Comparison of ENCODE assay signal across 7 cellular contexts in the genomic region with DNA sequence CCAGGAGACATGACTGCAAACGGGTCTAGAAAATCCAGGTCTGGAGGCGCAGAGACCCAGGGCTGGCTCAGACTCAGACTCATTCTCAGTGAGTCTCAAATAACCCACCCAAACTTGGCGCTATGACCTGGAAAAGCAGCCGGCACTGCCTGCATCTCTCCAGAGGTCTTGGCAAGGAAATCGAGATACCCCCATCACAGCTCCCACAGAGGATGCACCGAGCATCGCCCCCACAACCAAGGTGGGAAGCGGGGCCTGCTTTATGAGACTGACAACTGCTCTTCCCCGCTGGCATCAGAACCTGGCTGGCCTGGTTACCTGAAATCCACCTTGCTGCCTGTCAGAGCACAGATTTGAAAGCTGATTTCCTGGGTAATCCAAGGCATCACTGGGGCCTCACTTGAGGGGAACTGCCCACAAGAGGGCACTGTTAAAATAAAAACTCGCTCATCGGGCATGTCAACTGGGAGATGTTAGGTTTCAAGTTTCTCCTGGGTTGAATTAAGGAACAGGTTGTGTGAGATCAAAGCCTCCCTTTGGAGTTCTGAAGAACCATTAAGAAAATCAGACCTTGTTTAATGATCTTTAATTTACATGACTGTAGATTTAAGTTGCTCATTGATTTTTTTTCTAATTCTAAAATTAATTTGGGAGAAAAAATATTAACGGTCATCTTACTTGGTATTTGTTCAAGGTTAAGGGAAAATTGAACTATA. TPM values are rescaled to one million over a fixed set of nuclear protein-coding genes. Genes with fewer than 3 reads are reported as not detected.
A peak's percentile ranks its signal among the peaks of the same experiment; 100 is the strongest.
DNase-seq lines count a peak whose midpoint lies in the region; ATAC-seq, FAIRE-seq and TF ChIP-seq lines count a peak whose summit lies in the region.

No MANE protein-coding gene starts in this region.

- H3K79me2 ChIP-seq in HCT116 (ENCODE audit: insufficient read depth, low read length): no peaks in the 10 kb centered on the region
- H3K79me2 ChIP-seq in K562 (ENCODE audit: control insufficient read depth, insufficient read depth, low read length): no peaks in the 10 kb centered on the region
- peaks cover 4% of the 10 kb centered on the region for H3K79me2 ChIP-seq in keratinocyte (ENCODE audit: control insufficient read depth, insufficient read depth, low read length)

- H3K27ac ChIP-seq in HCT116 (ENCODE audit: low read depth, low read length) (no peak overlapping the region), K562 (ENCODE audit: extremely low read depth, low read depth, low read length) (no peak overlapping the region), keratinocyte (ENCODE audit: control insufficient read depth, insufficient read depth, low read length) (no peak overlapping the region), upper lobe of left lung (no peak overlapping the region)

- RAD21 ChIA-PET in HCT116 (lab: Charles Lee; ENCODE audit: low non-redundant PET in 1 of 2, low total read pairs in 2 of 2, uncharacterized antibody in 2 of 2, unreplicated experiment in 2 of 2): no interaction called here

- intact Hi-C loops in HCT116 (cut with micrococcal nuclease): loop anchor here (1.0 kb wide), 1 partner anchor 243 kb away; no protein-coding TSS in a partner anchor
- intact Hi-C loops in K562 (cut with micrococcal nuclease): loop anchor here (5.0 to 10.0 kb wide), 2 partner anchors 107 to 239 kb away; no protein-coding TSS in a partner anchor

- no peak overlapping the region for H3K4me2 ChIP-seq in HCT116 (ENCODE audit: low read length)
- no peak overlapping the region for H3K4me2 ChIP-seq in K562 (ENCODE audit: insufficient read depth, low read length)
- H3K4me2 ChIP-seq in keratinocyte (ENCODE audit: control insufficient read depth, extremely low read depth, insufficient read depth, low read depth, low read length): no peak overlapping the region

- DNase-seq in DMS53 treated with DMSO at 0.1 percent for 48 hours (lab: John Stamatoyannopoulos, UW; ENCODE audit: unreplicated experiment): peak; percentile 49
- DNase-seq in HCT116 (ENCODE audit: low read depth, low spot score): peak; percentile 44
- peak; percentile 59 for DNase-seq in NCI-H524 treated with DMSO at 0.1 percent for 48 hours (lab: John Stamatoyannopoulos, UW)
- peak; percentile 18 to 47 (median 34) for DNase-seq in K562 (ENCODE audit: extremely low read depth in 1 of 4, low spot score in 3 of 4)
- DNase-seq in keratinocyte (ENCODE audit: low read depth, low spot score): no peak
- DNase-seq in upper lobe of left lung: no peak
- no peak for DNase-seq in foreskin melanocyte

- CTCF ChIA-PET in HCT116 (lab: Charles Lee) (interaction anchor here (1.0 to 1.2 kb wide), 4 partner anchors 9 to 244 kb away, joined by 3 to 6 read pairs (median 4); no protein-coding TSS in a partner anchor), K562 (lab: Yijun Ruan, JAX; ENCODE audit: low intra/inter-chr PET ratio) (interaction anchor here (0.7 kb wide), 1 partner anchor 243 kb away, joined by 3 read pairs; no protein-coding TSS in a partner anchor)

- TF ChIP-seq RAD21 in HCT116 (IDR thresholded peaks at IDR 0.05; ENCODE audit: low read depth) (peak; percentile 83), K562 (CRISPR knock-in tag; conservative IDR thresholded peaks at IDR 0.05 in 1 of 2, IDR thresholded peaks at IDR 0.05 in 1 of 2) (peak; percentile 49 to 57)

- H3K4me1 ChIP-seq in HCT116 (ENCODE audit: control insufficient read depth in 1 of 2, insufficient read depth in 2 of 2, low read length in 2 of 2) (peaks cover 0 to 4% of the 10 kb centered on the region in 2 experiments; a peak in 1 of 4 replicates), K562 (replicated peaks in 1 of 2; ENCODE audit: control insufficient read depth in 2 of 2, insufficient read depth in 2 of 2, low read length in 2 of 2) (no peaks in the 10 kb centered on the region), keratinocyte (ENCODE audit: control insufficient read depth, extremely low read depth, insufficient read depth, low read length) (no peaks in the 10 kb centered on the region), upper lobe of left lung (peaks cover 0 to 6% (median 0%) of the 10 kb centered on the region in 4 donors)

- H3K4me3 ChIP-seq in HCT116 (replicated peaks in 1 of 2; ENCODE audit: low read depth in 1 of 2, low read length in 2 of 2): no peak overlapping the region
- no peak overlapping the region for H3K4me3 ChIP-seq in K562
- H3K4me3 ChIP-seq in keratinocyte (ENCODE audit: control insufficient read depth in 2 of 3, extremely low read depth in 1 of 3, insufficient read depth in 2 of 3, low read depth in 1 of 3, low read length in 3 of 3): no peak overlapping the region
- H3K4me3 ChIP-seq in upper lobe of left lung: no peak overlapping the region

- TF ChIP-seq EP300 in K562 (IDR thresholded peaks at IDR 0.05; ENCODE audit: low read length): no peak
- TF ChIP-seq EP300 in upper lobe of left lung (IDR thresholded peaks at IDR 0.05): no peak

- H3K27me3 ChIP-seq in HCT116 (ENCODE audit: insufficient read depth, low read length): no peaks in the 10 kb centered on the region
- H3K27me3 ChIP-seq in K562 (ENCODE audit: control insufficient read depth in 2 of 2, insufficient read depth in 2 of 2, low read length in 2 of 2): no peaks in the 10 kb centered on the region
- no peaks in the 10 kb centered on the region for H3K27me3 ChIP-seq in keratinocyte (ENCODE audit: control insufficient read depth, extremely low read depth, insufficient read depth, low read length)
- no peaks in the 10 kb centered on the region for H3K27me3 ChIP-seq in upper lobe of left lung

- no peak for TF ChIP-seq POLR2A in HCT116 (IDR thresholded peaks at IDR 0.05; ENCODE audit: borderline replicate concordance, extremely low read depth, insufficient read depth, insufficient read length)
- TF ChIP-seq POLR2A in K562 (conservative IDR thresholded peaks at IDR 0.05): no peak
- TF ChIP-seq POLR2A in upper lobe of left lung (IDR thresholded peaks at IDR 0.05): no peak

- POLR2A ChIA-PET in HCT116 (lab: Charles Lee): no interaction called here
- POLR2A ChIA-PET in K562 (lab: Yijun Ruan, JAX): interaction anchor here (0.7 kb wide), 1 partner anchor 236 kb away, joined by 3 read pairs; no protein-coding TSS in a partner anchor

- BruUV-seq in HCT116 (replicated peaks; lab: Mats Ljungman, UMichigan): no TSS peak
- BruUV-seq in K562 (replicated peaks; lab: Mats Ljungman, UMichigan): no TSS peak

- in situ Hi-C loops in K562 (cut with MboI): no loop called here

- ATAC-seq in HCT116: peak; percentile 92
- peak; percentile 81 for ATAC-seq in K562
- ATAC-seq in upper lobe of left lung (ENCODE audit: low FRiP score in 2 of 2): peak in 1 of 2 donors; percentile 74

- no peaks in the 10 kb centered on the region for H3K9me2 ChIP-seq in HCT116 (ENCODE audit: insufficient read depth)

- H3K9me3 ChIP-seq in HCT116 (ENCODE audit: control insufficient read depth in 1 of 2, insufficient read depth in 1 of 2, low read depth in 1 of 2, low read length in 2 of 2) (no peaks in the 10 kb centered on the region), K562 (replicated peaks; ENCODE audit: control insufficient read depth, insufficient read depth, low read depth, low read length) (no peaks in the 10 kb centered on the region), keratinocyte (ENCODE audit: control insufficient read depth, low read depth, low read length) (no peaks in the 10 kb centered on the region), upper lobe of left lung (no peaks in the 10 kb centered on the region)

- WGBS in K562 (ENCODE audit: insufficient coverage, low coverage, missing lambda C conversion rate): 40% methylated on average over 5 of the region's 12 CpGs
- WGBS in upper lobe of left lung, 2 donors: 76 to 89% methylated on average over 5 to 12 of the region's 12 CpGs

- H3K9me1 ChIP-seq in K562 (ENCODE audit: control insufficient read depth, insufficient read depth, low read length) (no peaks in the 10 kb centered on the region), keratinocyte (ENCODE audit: control insufficient read depth, extremely low read depth, insufficient read depth, low read length) (no peaks in the 10 kb centered on the region)

- peak; percentile 58 to 78 (median 72); a peak in 5 of 6 replicates for TF ChIP-seq CTCF in HCT116 (IDR thresholded peaks at IDR 0.05 in 2 of 3, conservative IDR thresholded peaks at IDR 0.05 in 1 of 3; ENCODE audit: borderline replicate concordance in 1 of 3, insufficient read depth in 1 of 3, low read depth in 2 of 3, low read length in 2 of 3)
- peak; percentile 44 to 58 (median 55) for TF ChIP-seq CTCF in K562 (IDR thresholded peaks at IDR 0.05 in 2 of 3, conservative IDR thresholded peaks at IDR 0.05 in 1 of 3; ENCODE audit: insufficient read depth in 2 of 3, low read depth in 1 of 3, low read length in 3 of 3)
- peak; percentile 47 to 75 (median 72) for TF ChIP-seq CTCF in keratinocyte (optimal IDR thresholded peaks at IDR 0.05 in 1 of 3, IDR thresholded peaks at IDR 0.05 in 1 of 3, conservative IDR thresholded peaks at IDR 0.05 in 1 of 3; ENCODE audit: extremely low read depth in 1 of 3, insufficient read depth in 2 of 3, low read length in 3 of 3)
- TF ChIP-seq CTCF in upper lobe of left lung (IDR thresholded peaks at IDR 0.05): peak; percentile 23 to 53 (median 40)

- H2AFZ ChIP-seq in HCT116 (ENCODE audit: low read depth, low read length, poor library complexity, severe bottlenecking) (no peak overlapping the region), K562 (ENCODE audit: low read depth, low read length) (no peak overlapping the region), keratinocyte (ENCODE audit: control insufficient read depth, low read length) (no peak overlapping the region)

- FAIRE-seq in K562 (lab: Jason Lieb, UNC) (peak; percentile 61), keratinocyte (lab: Jason Lieb, UNC) (no peak)

- dilution Hi-C loops in keratinocyte (cut with MboI; ENCODE audit: extremely low pct_ligation_motif_present, low sequenced_read_pairs): loop anchor here (25.0 kb wide), 1 partner anchor 244 kb away; no protein-coding TSS in a partner anchor

- H3K36me3 ChIP-seq in HCT116 (ENCODE audit: control insufficient read depth in 1 of 2, insufficient read depth in 2 of 2, low read length in 2 of 2) (no peaks in the 10 kb centered on the region), K562 (ENCODE audit: control insufficient read depth, insufficient read depth, low read length) (no peaks in the 10 kb centered on the region), keratinocyte (ENCODE audit: control insufficient read depth in 2 of 2, extremely low read depth in 1 of 2, insufficient read depth in 2 of 2, low read length in 2 of 2) (peaks cover 0 to 1% of the 10 kb centered on the region in 2 experiments), upper lobe of left lung (no peaks in the 10 kb centered on the region)

- H4K20me1 ChIP-seq in HCT116 (ENCODE audit: insufficient read depth) (no peaks in the 10 kb centered on the region), K562 (replicated peaks; ENCODE audit: control insufficient read depth, insufficient read depth, low read length) (no peaks in the 10 kb centered on the region), keratinocyte (ENCODE audit: control insufficient read depth, extremely low read depth, insufficient read depth, low read length) (no peaks in the 10 kb centered on the region)

- H3K9ac ChIP-seq in HCT116 (ENCODE audit: low read length) (no peak overlapping the region), K562 (ENCODE audit: insufficient read depth in 1 of 2, low read depth in 2 of 2, low read length in 2 of 2) (no peak overlapping the region), keratinocyte (ENCODE audit: control insufficient read depth, extremely low read depth, insufficient read depth, low read length) (no peak overlapping the region)

RNA-seq across cellular contexts. Expression of a gene that starts 55.0 kb away (rescaled TPM):
- total RNA-seq in HCT116 (2021; ENCODE audit: unreplicated experiment) (7.0 TPM), K562 (2014; rRNA removed) (8.0 and 10.6 TPM in 2 replicates), K562 (2014; rRNA removed; fragmentation: Illumina TruSeq; extraction: Trizol) (8.5 and 8.9 TPM in 2 replicates), K562 (2015; rRNA removed; fragmentation: Illumina TruSeq; extraction: Trizol) (9.0 and 9.1 TPM in 2 replicates), K562 (2021) (7.2 and 7.4 TPM in 2 replicates), upper lobe of left lung (100 to 1,000 TPM in 1 of 6 donors, 10 to 100 TPM in 5; 18.4 to 114 (median 26.3) TPM)
- polyA plus RNA-seq in HCT116 (2012): 4.2 and 5.2 TPM in 2 replicates
- 10.0 and 28.8 TPM in 2 replicates for total RNA-seq in K562 (2011; cell fraction: chromatin; rRNA removed; ENCODE audit: low replicate concordance)
- 6.0 and 7.5 TPM in 2 replicates for total RNA-seq in K562 (2011; cell fraction: nucleolus; rRNA removed)
- 7.9 and 10.0 TPM in 2 replicates for total RNA-seq in K562 (2011; cell fraction: nucleoplasm; rRNA removed)
- polyA plus RNA-seq in K562 (2011; rRNA removed) (6.0 and 8.7 TPM in 2 replicates), K562 (2014; fragmentation: Illumina TruSeq; extraction: Trizol) (7.2 and 8.9 TPM in 2 replicates), K562 (2014; fragmentation: Nextera tagmentation; extraction: Ambion mirVana) (1 to 10 TPM in 1 of 2 experiments, under 1 TPM in 1; 1.00 to 1.1 TPM), K562 (2014; rRNA removed) (5.7 and 6.8 TPM in 2 replicates), keratinocyte (14.2 to 16.1 TPM (median 15.8 TPM) in 3 replicates)
- polyA plus RNA-seq in K562 (2011; cell fraction: cytosol; rRNA removed): 3.4 and 3.9 TPM in 2 replicates
- 5.5 and 6.2 TPM in 2 replicates for polyA plus RNA-seq in K562 (2011; cell fraction: nucleus; rRNA removed)
- polyA plus RNA-seq in K562 (2012): 5.0 and 5.1 TPM in 2 replicates
- polyA minus RNA-seq in K562 (2011; rRNA and poly(A)+ RNA removed): 15.8 and 16.1 TPM in 2 replicates
- 6.1 and 6.5 TPM in 2 replicates for polyA minus RNA-seq in K562 (2011; cell fraction: cytosol; rRNA and poly(A)+ RNA removed)
- polyA minus RNA-seq in K562 (2011; cell fraction: nucleus; rRNA and poly(A)+ RNA removed): 9.4 and 16.0 TPM in 2 replicates
- 102 TPM for polyA plus RNA-seq in keratinocyte (2011; ENCODE audit: low read depth)
- 14.7 and 25.7 TPM in 2 replicates for polyA plus RNA-seq in keratinocyte (2011; cell fraction: cytosol; rRNA removed)
- 32.5 and 39.0 TPM in 2 replicates for polyA plus RNA-seq in keratinocyte (2011; cell fraction: nucleus; rRNA removed)
- 11.5 and 13.9 TPM in 2 replicates for polyA plus RNA-seq in keratinocyte (2012; ENCODE audit: low replicate concordance)
- polyA minus RNA-seq in keratinocyte: 7.2 to 32.4 TPM (median 18.1 TPM) in 3 replicates
- polyA minus RNA-seq in keratinocyte (2011; cell fraction: cytosol; rRNA and poly(A)+ RNA removed): 10.2 TPM
- polyA minus RNA-seq in keratinocyte (2011; cell fraction: nucleus; rRNA and poly(A)+ RNA removed): 23.4 and 52.4 TPM in 2 replicates

Comparison
In these comparisons a context has a peak if more than half of its experiments do, and no peak if none do; other contexts are left out.
1. DNase-seq: peak in DMS53 treated with DMSO at 0.1 percent for 48 hours (single experiment), HCT116 (single experiment), NCI-H524 treated with DMSO at 0.1 percent for 48 hours (single experiment) and K562 (4 of 4); none in keratinocyte (single experiment), upper lobe of left lung (0 of 2) and foreskin melanocyte (single experiment).
2. Peak in every context shown above with its lines, with median percentiles within 50 percentile points of each other: CTCF ChIP-seq.